22 cellular contexts compared by ENCODE assay signal in the genomic region with DNA sequence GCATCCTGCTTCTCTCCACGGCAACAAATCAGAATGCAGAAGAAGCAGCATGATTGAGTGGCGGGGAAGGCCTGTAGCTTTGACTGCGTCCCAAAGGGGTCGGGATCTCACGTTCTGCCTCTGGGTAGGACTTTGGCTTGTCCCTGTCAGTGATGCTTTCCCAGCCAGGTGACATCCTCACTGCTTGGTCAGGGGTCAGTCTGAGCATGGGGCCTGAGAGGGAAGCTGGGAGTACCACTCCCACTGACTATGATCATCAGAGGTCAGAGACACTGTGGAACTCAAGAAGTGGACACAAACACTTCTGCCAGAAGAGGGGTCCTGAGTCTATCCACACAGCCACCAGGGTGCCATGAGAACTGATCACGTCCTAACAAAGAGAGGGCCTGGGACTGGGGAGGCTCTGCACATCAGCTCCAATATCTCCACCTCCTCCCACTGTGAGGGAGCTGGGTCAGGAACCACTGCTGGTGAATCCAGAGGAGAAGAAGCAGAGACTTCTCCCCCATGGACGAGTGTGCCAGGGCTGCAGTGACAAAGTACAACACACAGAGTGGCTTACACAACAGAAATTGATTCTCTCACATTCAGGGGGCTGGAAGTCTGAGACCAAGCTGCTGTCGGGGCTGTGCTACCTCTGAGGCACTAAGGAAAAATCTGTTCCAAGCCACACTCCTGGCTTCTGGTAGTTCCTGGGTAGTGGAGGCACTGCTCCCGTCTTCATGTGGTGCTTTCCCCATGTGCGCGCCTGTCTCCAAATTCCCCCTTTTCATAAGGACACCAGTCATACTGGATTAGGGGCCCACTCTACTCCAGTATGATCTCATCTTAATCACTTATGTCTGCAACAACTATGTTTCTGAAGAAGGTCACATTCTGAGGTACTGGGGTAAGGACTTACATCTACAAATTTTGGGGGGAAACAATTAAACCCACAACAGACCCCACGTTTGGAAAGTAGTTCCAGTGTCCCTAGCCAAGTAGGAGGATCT.
"Had no signal": no experiment of that assay in that cellular context is flagged by ENCODE, and none has a peak within 500 bp of the region (broad histone marks: within the 10 kb centered on the region; RNA-seq: fewer than 3 reads in every experiment).

No MANE protein-coding gene starts in this region.

- H3K27ac Mint-ChIP-seq: immature natural killer cell, type B pancreatic cell had no signal

- ATAC-seq: gastroesophageal sphincter; stimulated activated naive CD8-positive, alpha-beta T cell treated with anti-CD3 and anti-CD28 coated beads, Interleukin-15, Interleukin-2, amounts not matched to agents 100 U/mL and 50 U/mL, for 24 hours had no signal

- H3K36me3 Mint-ChIP-seq: immature natural killer cell, naive B cell, type B pancreatic cell had no signal

- H3K27ac ChIP-seq: epithelial cell of prostate, esophagus squamous epithelium, gastroesophageal sphincter, left ventricle myocardium inferior, sigmoid colon, skin epidermis, suprapubic skin, thyroid gland had no signal

- H3K36me3 ChIP-seq: esophagus squamous epithelium, gastroesophageal sphincter, left ventricle myocardium inferior, sigmoid colon, suprapubic skin, thyroid gland had no signal

- H3K4me1 ChIP-seq: esophagus squamous epithelium, left ventricle myocardium inferior, suprapubic skin, thyroid gland had no signal

- H3K9me3 ChIP-seq: esophagus squamous epithelium, gastroesophageal sphincter, left ventricle myocardium inferior, sigmoid colon, suprapubic skin, thyroid gland had no signal

- H3K4me1 Mint-ChIP-seq: immature natural killer cell, naive B cell had no signal

- H3K4me3 ChIP-seq: esophagus squamous epithelium, gastroesophageal sphincter, left ventricle myocardium inferior, lung, sigmoid colon, skin epidermis, suprapubic skin, thyroid gland had no signal

- H3K9me3 Mint-ChIP-seq: naive B cell had no signal

- H3K27me3 Mint-ChIP-seq: naive B cell, type B pancreatic cell had no signal

- H3K4me3 Mint-ChIP-seq: immature natural killer cell, naive B cell, type B pancreatic cell had no signal

- H3K27me3 ChIP-seq: esophagus squamous epithelium, gastroesophageal sphincter, sigmoid colon, suprapubic skin, thyroid gland had no signal

- FAIRE-seq: keratinocyte, urothelium cell line had no signal

- DNase-seq: effector memory CD4-positive, alpha-beta T cell; esophagus squamous epithelium; foreskin fibroblast; glutamatergic neuron; immature natural killer cell; left ventricle myocardium inferior; mesenchymal stem cell; naive B cell; posterior cingulate gyrus; sigmoid colon; stimulated activated CD4-positive, alpha-beta T cell treated with anti-CD3 and anti-CD28 coated beads, Interleukin-2, amount 100 ng/mL, for 24 hours; stimulated activated CD4-positive, alpha-beta T cell treated with anti-CD3 and anti-CD28 coated beads, Interleukin-4, amount 100 ng/mL, for 4 hours; stimulated activated naive CD8-positive, alpha-beta T cell treated with anti-CD3 and anti-CD28 coated beads, Interleukin-15, Interleukin-2, amounts not matched to agents 100 U/mL and 50 U/mL, for 24 hours; thyroid gland had no signal
